In genomic region chr16:69559164-69559563, GRCh38 we compare ENCODE assay signal across 37 cellular contexts.
"Had no signal": no experiment of that assay in that cellular context is flagged by ENCODE, and none has a peak within 500 bp of the region (broad histone marks: within the 10 kb centered on the region; RNA-seq: fewer than 3 reads in every experiment).

No MANE protein-coding gene starts in this region.

- H3K4me3 ChIP-seq: adrenal gland, body of pancreas, breast epithelium, cardiac muscle cell had no signal

- H3K9me3 ChIP-seq: adrenal gland, body of pancreas, breast epithelium had no signal

- H3K27ac ChIP-seq: adrenal gland, body of pancreas, brain microvascular endothelial cell, breast epithelium, cardiac muscle cell, VCaP had no signal

- DNase-seq: activated B cell treated with CpG ODN at 0.5 μM for 24 hours; activated CD4-positive, alpha-beta memory T cell treated with anti-CD3 and anti-CD28 coated beads, Interleukin-2, amount 10 ng/mL, durations not matched to agents 7 days and 5 days; activated CD4-positive, alpha-beta T cell treated with anti-CD3 and anti-CD28 coated beads for 1 hour; activated CD4-positive, alpha-beta T cell treated with anti-CD3 and anti-CD28 coated beads for 36 hours; activated CD4-positive, alpha-beta T cell treated with anti-CD3 and anti-CD28 coated beads for 48 hours; activated CD4-positive, alpha-beta T cell treated with anti-CD3 and anti-CD28 coated beads, Interleukin-2, amount 10 ng/mL, durations not matched to agents 7 days and 5 days; activated CD4-positive, alpha-beta T cell treated with anti-CD3 and anti-CD28 coated beads, Interleukin-2, amount 50 U/mL, for 48 hours; activated CD8-positive, alpha-beta memory T cell treated with anti-CD3 and anti-CD28 coated beads for 24 hours; activated CD8-positive, alpha-beta memory T cell treated with anti-CD3 and anti-CD28 coated beads, Interleukin-2, amount 10 ng/mL, durations not matched to agents 7 days and 5 days; activated CD8-positive, alpha-beta memory T cell treated with anti-CD3 and anti-CD28 coated beads, Interleukin-2, amount 50 U/mL, for 48 hours; activated CD8-positive, alpha-beta T cell treated with anti-CD3 and anti-CD28 coated beads, Interleukin-2, amount 10 ng/mL, durations not matched to agents 7 days and 5 days; activated effector memory CD4-positive, alpha-beta T cell treated with Interleukin-2 at 50 U/mL for 16 hours; activated gamma-delta T cell; activated naive CD4-positive, alpha-beta T cell treated with anti-CD3 and anti-CD28 coated beads, Interleukin-2, amount 10 ng/mL, durations not matched to agents 7 days and 5 days; activated naive CD4-positive, alpha-beta T cell treated with Interleukin-2 at 50 U/mL for 16 hours; activated naive CD8-positive, alpha-beta T cell treated with anti-CD3 and anti-CD28 coated beads, Interleukin-2, amount 10 ng/mL, durations not matched to agents 7 days and 5 days; activated T-cell treated with anti-CD3 and anti-CD28 coated beads, Interleukin-2, amount 50 U/mL, for 24 hours; activated T-cell treated with anti-CD3 and anti-CD28 coated beads, Interleukin-2, amount 50 U/mL, for 48 hours; adrenal gland; amniotic stem cell; aorta; body of pancreas; brain microvascular endothelial cell; caudate nucleus; cerebellar nuclear complex; T-helper 1 cell; T-helper 2 cell; T-helper 9 cell had no signal

- H3K4me1 ChIP-seq: breast epithelium had no signal

- H3K9me3 Mint-ChIP-seq: activated B cell treated with CpG ODN at 0.5 μM for 24 hours; activated CD4-positive, alpha-beta memory T cell treated with anti-CD3 and anti-CD28 coated beads, Interleukin-2, amount 10 ng/mL, durations not matched to agents 7 days and 5 days; activated naive CD4-positive, alpha-beta T cell treated with anti-CD3 and anti-CD28 coated beads, Interleukin-2, amount 10 ng/mL, durations not matched to agents 7 days and 5 days; activated naive CD4-positive, alpha-beta T cell treated with anti-CD3 and anti-CD28 coated beads, Interleukin-2, amount 50 U/mL, for 24 hours; activated T-cell treated with anti-CD3 and anti-CD28 coated beads, Interleukin-2, amount 50 U/mL, for 24 hours; central memory CD8-positive, alpha-beta T cell; T-helper 2 cell treated with Interferon-gamma antibody and Interleukin-4, amounts not matched to agents 5 μg/mL and 100 μg/mL, for 36 hours had no signal

- H3K27me3 Mint-ChIP-seq: activated B cell treated with CpG ODN at 0.5 μM for 24 hours; activated CD4-positive, alpha-beta memory T cell treated with anti-CD3 and anti-CD28 coated beads, Interleukin-2, amount 10 ng/mL, durations not matched to agents 7 days and 5 days; activated CD4-positive, alpha-beta T cell treated with anti-CD3 and anti-CD28 coated beads for 36 hours; activated CD4-positive, alpha-beta T cell treated with anti-CD3 and anti-CD28 coated beads, Interleukin-2, amount 10 ng/mL, durations not matched to agents 7 days and 5 days; activated CD8-positive, alpha-beta memory T cell treated with anti-CD3 and anti-CD28 coated beads, Interleukin-2, amount 10 ng/mL, durations not matched to agents 7 days and 5 days; activated naive CD4-positive, alpha-beta T cell treated with anti-CD3 and anti-CD28 coated beads, Interleukin-2, amount 50 U/mL, for 24 hours; activated naive CD8-positive, alpha-beta T cell; activated T-cell treated with anti-CD3 and anti-CD28 coated beads, Interleukin-2, amount 50 U/mL, for 24 hours; central memory CD8-positive, alpha-beta T cell had no signal

- H3K36me3 Mint-ChIP-seq: activated CD8-positive, alpha-beta memory T cell treated with anti-CD3 and anti-CD28 coated beads, Interleukin-2, amount 10 ng/mL, durations not matched to agents 7 days and 5 days; activated naive CD4-positive, alpha-beta T cell treated with anti-CD3 and anti-CD28 coated beads, Interleukin-2, amount 10 ng/mL, durations not matched to agents 7 days and 5 days had no signal

- H3K27ac Mint-ChIP-seq: activated B cell treated with CpG ODN at 0.5 μM for 24 hours; activated CD4-positive, alpha-beta memory T cell treated with anti-CD3 and anti-CD28 coated beads, Interleukin-2, amount 10 ng/mL, durations not matched to agents 7 days and 5 days; activated CD4-positive, alpha-beta T cell treated with anti-CD3 and anti-CD28 coated beads for 36 hours; activated CD4-positive, alpha-beta T cell treated with anti-CD3 and anti-CD28 coated beads, Interleukin-2, amount 10 ng/mL, durations not matched to agents 7 days and 5 days; activated CD8-positive, alpha-beta memory T cell treated with anti-CD3 and anti-CD28 coated beads, Interleukin-2, amount 10 ng/mL, durations not matched to agents 7 days and 5 days; activated CD8-positive, alpha-beta T cell treated with anti-CD3 and anti-CD28 coated beads, Interleukin-2, amount 10 ng/mL, durations not matched to agents 7 days and 5 days; activated naive CD4-positive, alpha-beta T cell treated with anti-CD3 and anti-CD28 coated beads, Interleukin-2, amount 10 ng/mL, durations not matched to agents 7 days and 5 days; activated naive CD4-positive, alpha-beta T cell treated with anti-CD3 and anti-CD28 coated beads, Interleukin-2, amount 50 U/mL, for 24 hours; activated naive CD8-positive, alpha-beta T cell; activated naive CD8-positive, alpha-beta T cell treated with anti-CD3 and anti-CD28 coated beads, Interleukin-2, amount 10 ng/mL, durations not matched to agents 7 days and 5 days; activated T-cell treated with anti-CD3 and anti-CD28 coated beads, Interleukin-2, amount 50 U/mL, for 24 hours; activated T-helper 2 cell treated with anti-CD3 and anti-CD28 coated beads, Interferon-gamma antibody, Interleukin-2, Interleukin-4, amounts not matched to agents 10 μg/mL and 5 μg/mL and 100 μg/mL, durations not matched to agents 14 hours and 24 hours and 36 hours; T-helper 1 cell treated with Interleukin-12 subunit alpha and Interleukin-12 subunit beta and Interleukin-4 antibody, amounts not matched to agents 30 μg/mL and 1 μg/mL, for 36 hours; T-helper 2 cell treated with Interferon-gamma antibody and Interleukin-4, amounts not matched to agents 5 μg/mL and 100 μg/mL, for 36 hours had no signal

- H3K36me3 ChIP-seq: adrenal gland, brain microvascular endothelial cell, breast epithelium, cardiac muscle cell had no signal

- H3K4me3 Mint-ChIP-seq: activated B cell treated with CpG ODN at 0.5 μM for 24 hours; activated CD4-positive, alpha-beta memory T cell treated with anti-CD3 and anti-CD28 coated beads, Interleukin-2, amount 10 ng/mL, durations not matched to agents 7 days and 5 days; activated CD4-positive, alpha-beta T cell treated with anti-CD3 and anti-CD28 coated beads for 36 hours; activated CD4-positive, alpha-beta T cell treated with anti-CD3 and anti-CD28 coated beads, Interleukin-2, amount 10 ng/mL, durations not matched to agents 7 days and 5 days; activated CD8-positive, alpha-beta memory T cell treated with anti-CD3 and anti-CD28 coated beads, Interleukin-2, amount 10 ng/mL, durations not matched to agents 7 days and 5 days; activated CD8-positive, alpha-beta T cell treated with anti-CD3 and anti-CD28 coated beads, Interleukin-2, amount 10 ng/mL, durations not matched to agents 7 days and 5 days; activated naive CD4-positive, alpha-beta T cell treated with anti-CD3 and anti-CD28 coated beads, Interleukin-2, amount 10 ng/mL, durations not matched to agents 7 days and 5 days; activated naive CD4-positive, alpha-beta T cell treated with anti-CD3 and anti-CD28 coated beads, Interleukin-2, amount 50 U/mL, for 24 hours; activated naive CD8-positive, alpha-beta T cell; activated naive CD8-positive, alpha-beta T cell treated with anti-CD3 and anti-CD28 coated beads, Interleukin-2, amount 10 ng/mL, durations not matched to agents 7 days and 5 days; activated T-cell treated with anti-CD3 and anti-CD28 coated beads, Interleukin-2, amount 50 U/mL, for 24 hours; central memory CD8-positive, alpha-beta T cell; T-helper 1 cell treated with Interleukin-12 subunit alpha and Interleukin-12 subunit beta and Interleukin-4 antibody, amounts not matched to agents 30 μg/mL and 1 μg/mL, for 36 hours; T-helper 2 cell treated with Interferon-gamma antibody and Interleukin-4, amounts not matched to agents 5 μg/mL and 100 μg/mL, for 36 hours had no signal

- H3K27me3 ChIP-seq: adrenal gland, body of pancreas, brain microvascular endothelial cell, breast epithelium, cardiac muscle cell had no signal

- ATAC-seq: activated CD4-positive, alpha-beta T cell treated with anti-CD3 and anti-CD28 coated beads for 36 hours; activated CD8-positive, alpha-beta memory T cell treated with anti-CD3 and anti-CD28 coated beads, Interleukin-2, amount 10 ng/mL, durations not matched to agents 7 days and 5 days; activated CD8-positive, alpha-beta T cell treated with anti-CD3 and anti-CD28 coated beads, Interleukin-2, amount 10 ng/mL, durations not matched to agents 7 days and 5 days; body of pancreas had no signal
